In genomic region chr22:31199187-31199586, GRCh38 we compare ENCODE assay signal across 1 cellular context.
TF ChIP-seq lines count a peak whose summit lies in the region.

No MANE protein-coding gene starts in this region.

TF ChIP-seq in WTC11, 78 proteins besides CTCF, POLR2A, EP300 and RAD21 (continued from another document):
- TF ChIP-seq, protein P1, sequence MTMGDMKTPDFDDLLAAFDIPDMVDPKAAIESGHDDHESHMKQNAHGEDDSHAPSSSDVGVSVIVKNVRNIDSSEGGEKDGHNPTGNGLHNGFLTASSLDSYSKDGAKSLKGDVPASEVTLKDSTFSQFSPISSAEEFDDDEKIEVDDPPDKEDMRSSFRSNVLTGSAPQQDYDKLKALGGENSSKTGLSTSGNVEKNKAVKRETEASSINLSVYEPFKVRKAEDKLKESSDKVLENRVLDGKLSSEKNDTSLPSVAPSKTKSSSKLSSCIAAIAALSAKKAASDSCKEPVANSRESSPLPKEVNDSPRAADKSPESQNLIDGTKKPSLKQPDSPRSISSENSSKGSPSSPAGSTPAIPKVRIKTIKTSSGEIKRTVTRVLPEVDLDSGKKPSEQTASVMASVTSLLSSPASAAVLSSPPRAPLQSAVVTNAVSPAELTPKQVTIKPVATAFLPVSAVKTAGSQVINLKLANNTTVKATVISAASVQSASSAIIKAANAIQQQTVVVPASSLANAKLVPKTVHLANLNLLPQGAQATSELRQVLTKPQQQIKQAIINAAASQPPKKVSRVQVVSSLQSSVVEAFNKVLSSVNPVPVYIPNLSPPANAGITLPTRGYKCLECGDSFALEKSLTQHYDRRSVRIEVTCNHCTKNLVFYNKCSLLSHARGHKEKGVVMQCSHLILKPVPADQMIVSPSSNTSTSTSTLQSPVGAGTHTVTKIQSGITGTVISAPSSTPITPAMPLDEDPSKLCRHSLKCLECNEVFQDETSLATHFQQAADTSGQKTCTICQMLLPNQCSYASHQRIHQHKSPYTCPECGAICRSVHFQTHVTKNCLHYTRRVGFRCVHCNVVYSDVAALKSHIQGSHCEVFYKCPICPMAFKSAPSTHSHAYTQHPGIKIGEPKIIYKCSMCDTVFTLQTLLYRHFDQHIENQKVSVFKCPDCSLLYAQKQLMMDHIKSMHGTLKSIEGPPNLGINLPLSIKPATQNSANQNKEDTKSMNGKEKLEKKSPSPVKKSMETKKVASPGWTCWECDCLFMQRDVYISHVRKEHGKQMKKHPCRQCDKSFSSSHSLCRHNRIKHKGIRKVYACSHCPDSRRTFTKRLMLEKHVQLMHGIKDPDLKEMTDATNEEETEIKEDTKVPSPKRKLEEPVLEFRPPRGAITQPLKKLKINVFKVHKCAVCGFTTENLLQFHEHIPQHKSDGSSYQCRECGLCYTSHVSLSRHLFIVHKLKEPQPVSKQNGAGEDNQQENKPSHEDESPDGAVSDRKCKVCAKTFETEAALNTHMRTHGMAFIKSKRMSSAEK (CRISPR knock-in tag; IDR thresholded peaks at IDR 0.05; ENCODE audit: borderline replicate concordance), result no peak
